11 cellular contexts compared by ENCODE assay signal in genomic region chr5:375336-375920, GRCh38. TPM values are rescaled to one million over a fixed set of nuclear protein-coding genes. Genes with fewer than 3 reads are reported as not detected.
DNase-seq lines count a peak whose midpoint lies in the region; ATAC-seq and TF ChIP-seq lines count a peak whose summit lies in the region.
"Had no signal": no experiment of that assay in that cellular context is flagged by ENCODE, and none has a peak within 500 bp of the region (broad histone marks: within the 10 kb centered on the region; RNA-seq: fewer than 3 reads in every experiment).

No MANE protein-coding gene starts in this region.

- DNase-seq in stimulated activated CD4-positive, alpha-beta T cell treated with anti-CD3 and anti-CD28 coated beads, Interleukin-15, amount 100 ng/mL, for 24 hours, result peak; percentile 6
- DNase-seq in stimulated activated CD4-positive, alpha-beta T cell treated with anti-CD3 and anti-CD28 coated beads, Interleukin-4, amount 100 ng/mL, for 4 hours, result no peak
- DNase-seq in activated T-cell treated with anti-CD3 and anti-CD28 coated beads, Interleukin-2, amount 50 U/mL, for 48 hours, result peak; percentile 25 to 32
- DNase-seq in lower leg skin (ENCODE audit: low spot score in 2 of 2) (peak; percentile 13 to 70), ureter (ENCODE audit: low spot score) (peak; percentile 40), NCI-H2227 (lab: John Stamatoyannopoulos, UW; ENCODE audit: unreplicated experiment) (no peak), midbrain (lab: John Stamatoyannopoulos, UW) (no peak)
- DNase-seq: NCI-H2029, PC-3 had no signal

- no peak for TF ChIP-seq POLR2A in lower leg skin (IDR thresholded peaks at IDR 0.05)

- 93% methylated on average over 15 to 18 of the region's 21 CpGs for WGBS in lower leg skin, 2 donors

- H3K4me3 ChIP-seq in lower leg skin (ENCODE audit: low read depth, poor library complexity, severe bottlenecking), result no peak overlapping the region

- TF ChIP-seq CTCF in lower leg skin (IDR thresholded peaks at IDR 0.05), result no peak

- intact Hi-C loops in lower leg skin (cut with DNase I; ENCODE audit: low total_unique reads), result no loop called here

- ATAC-seq in HG02840 (IDR thresholded peaks at IDR 0.05; ENCODE audit: low FRiP score, unreplicated experiment), result no peak
- ATAC-seq: PC-3, right cardiac atrium had no signal

RNA-seq across cellular contexts. Expression of gene AHRR, which starts 53.9 kb away (rescaled TPM):
- total RNA-seq in lower leg skin (10 to 100 TPM in 1 of 4 donors, 1 to 10 TPM in 3; 3.6 to 19.6 (median 6.0) TPM), ureter (7.4 TPM)

Comparison
In these comparisons a context has a peak if more than half of its experiments do, and no peak if none do; other contexts are left out.
1. DNase-seq: peak in stimulated activated CD4-positive, alpha-beta T cell treated with anti-CD3 and anti-CD28 coated beads, Interleukin-15, amount 100 ng/mL, for 24 hours (single experiment), activated T-cell treated with anti-CD3 and anti-CD28 coated beads, Interleukin-2, amount 50 U/mL, for 48 hours (2 of 2), lower leg skin (2 of 2) and ureter (single experiment); none in stimulated activated CD4-positive, alpha-beta T cell treated with anti-CD3 and anti-CD28 coated beads, Interleukin-4, amount 100 ng/mL, for 4 hours (0 of 2), NCI-H2227 (single experiment) and midbrain (single experiment).